ENCODE assay signal across 2 cellular contexts in genomic region chr16:57569306-57569946, GRCh38.
TF ChIP-seq lines count a peak whose summit lies in the region.

No MANE protein-coding gene starts in this region.

TF ChIP-seq in GM12891, 5 proteins besides CTCF, POLR2A, EP300 and RAD21:
- TF ChIP-seq TAF1 (IDR thresholded peaks at IDR 0.05; ENCODE audit: low read depth, low read length) (no peak), SPI1 (IDR thresholded peaks at IDR 0.05; ENCODE audit: low read depth, low read length) (no peak), POLR2AphosphoS5 (IDR thresholded peaks at IDR 0.05; ENCODE audit: low read depth, low read length) (no peak), POU2F2 (IDR thresholded peaks at IDR 0.05; ENCODE audit: low read depth, low read length) (no peak), PAX5 (IDR thresholded peaks at IDR 0.05; ENCODE audit: insufficient read depth, low read length, severe bottlenecking) (no peak)

TF ChIP-seq in H1, 55 proteins besides CTCF, POLR2A, EP300 and RAD21:
- TF ChIP-seq FOSL1 (IDR thresholded peaks at IDR 0.05; ENCODE audit: insufficient read depth, low read depth, low read length) (no peak), TAF1 (IDR thresholded peaks at IDR 0.05; ENCODE audit: low read depth, low read length) (no peak), E2F6 (IDR thresholded peaks at IDR 0.05) (no peak), GTF2F1 (IDR thresholded peaks at IDR 0.05; ENCODE audit: borderline replicate concordance, low read depth, low read length) (no peak), ATF2 (IDR thresholded peaks at IDR 0.05; ENCODE audit: low read length) (no peak), USF2 (IDR thresholded peaks at IDR 0.05; ENCODE audit: low read length) (no peak), JUND (IDR thresholded peaks at IDR 0.05; ENCODE audit: low read length) (no peak), RXRA (IDR thresholded peaks at IDR 0.05; ENCODE audit: insufficient read depth, low read depth, low read length) (no peak), EGR1 (IDR thresholded peaks at IDR 0.05; ENCODE audit: borderline replicate concordance, low read depth, low read length) (no peak)
